In genomic region chr14:89399594-89400068, GRCh38 we compare ENCODE assay signal across 9 cellular contexts. TPM values are rescaled to one million over a fixed set of nuclear protein-coding genes. Genes with fewer than 3 reads are reported as not detected.
DNase-seq lines count a peak whose midpoint lies in the region; FAIRE-seq and TF ChIP-seq lines count a peak whose summit lies in the region.
"Had no signal": no experiment of that assay in that cellular context is flagged by ENCODE, and none has a peak within 500 bp of the region (broad histone marks: within the 10 kb centered on the region; RNA-seq: fewer than 3 reads in every experiment).

No MANE protein-coding gene starts in this region.

- H3K36me3 Mint-ChIP-seq in neural progenitor cell: peaks cover 11% of the 10 kb centered on the region

- dilution Hi-C loops in endothelial cell of umbilical vein (cut with MboI; ENCODE audit: extremely low pct_ligation_motif_present, low sequenced_read_pairs): no loop called here

- H3K9me3 ChIP-seq in endothelial cell of umbilical vein (replicated peaks; ENCODE audit: control insufficient read depth, insufficient read depth, low read length) (no peaks in the 10 kb centered on the region), neural progenitor cell (ENCODE audit: low read depth) (no peaks in the 10 kb centered on the region), tibial artery (no peaks in the 10 kb centered on the region), prostate gland (no peaks in the 10 kb centered on the region), osteoblast (ENCODE audit: low read depth, low read length) (no peaks in the 10 kb centered on the region)

- H3K9ac ChIP-seq in endothelial cell of umbilical vein (replicated peaks; ENCODE audit: extremely low read depth, insufficient read depth, low read length) (no peak overlapping the region), neural progenitor cell (no peak overlapping the region)

- H3K27me3 Mint-ChIP-seq in neural progenitor cell (ENCODE audit: insufficient read depth, low read depth): peaks cover 6% of the 10 kb centered on the region

- no peaks in the 10 kb centered on the region for H3K4me1 ChIP-seq in endothelial cell of umbilical vein (ENCODE audit: control insufficient read depth, extremely low read depth, insufficient read depth, low read length)
- peaks cover 14% of the 10 kb centered on the region for H3K4me1 ChIP-seq in neural progenitor cell
- H3K4me1 ChIP-seq in tibial artery: peaks cover 0 to 81% (median 30%) of the 10 kb centered on the region in 4 donors
- H3K4me1 ChIP-seq in prostate gland (replicated peaks): no peaks in the 10 kb centered on the region
- no peaks in the 10 kb centered on the region for H3K4me1 ChIP-seq in osteoblast (ENCODE audit: insufficient read depth, low read length)

- FAIRE-seq in endothelial cell of umbilical vein (lab: Jason Lieb, UNC): no peak

- H3K9me3 Mint-ChIP-seq in neural progenitor cell: no peaks in the 10 kb centered on the region

- H3K36me3 ChIP-seq in endothelial cell of umbilical vein (ENCODE audit: control insufficient read depth in 2 of 2, extremely low read depth in 1 of 2, insufficient read depth in 2 of 2, low read length in 2 of 2): no peaks in the 10 kb centered on the region
- H3K36me3 ChIP-seq in neural progenitor cell: no peaks in the 10 kb centered on the region
- H3K36me3 ChIP-seq in tibial artery: peaks cover 0 to 3% (median 0%) of the 10 kb centered on the region in 3 donors
- no peaks in the 10 kb centered on the region for H3K36me3 ChIP-seq in prostate gland
- no peaks in the 10 kb centered on the region for H3K36me3 ChIP-seq in osteoblast (ENCODE audit: insufficient read depth, low read length)

- no peaks in the 10 kb centered on the region for H3K9me1 ChIP-seq in endothelial cell of umbilical vein (replicated peaks; ENCODE audit: control insufficient read depth, extremely low read depth, insufficient read depth, low read length)

- peak overlapping the region; percentile 94 for H3K27ac Mint-ChIP-seq in neural progenitor cell

- CTCF ChIA-PET in endothelial cell of umbilical vein (lab: Charles Lee): no interaction called here

- no peak overlapping the region for H3K27ac ChIP-seq in endothelial cell of umbilical vein (ENCODE audit: insufficient read depth, low read depth, low read length)
- H3K27ac ChIP-seq in neural progenitor cell: no peak overlapping the region
- no peak overlapping the region for H3K27ac ChIP-seq in tibial artery
- H3K27ac ChIP-seq in prostate gland: no peak overlapping the region
- H3K27ac ChIP-seq in osteoblast (ENCODE audit: low read depth, low read length): no peak overlapping the region

- peaks cover 1% of the 10 kb centered on the region for H3K79me2 ChIP-seq in endothelial cell of umbilical vein (ENCODE audit: control insufficient read depth, insufficient read depth, low read length)
- H3K79me2 ChIP-seq in neural progenitor cell (ENCODE audit: low read depth): peaks cover 100% of the 10 kb centered on the region
- peaks cover 14% of the 10 kb centered on the region for H3K79me2 ChIP-seq in osteoblast (ENCODE audit: insufficient read depth, low read length)

- no peaks in the 10 kb centered on the region for H3F3A ChIP-seq in neural progenitor cell (ENCODE audit: low read depth)

- peak; percentile 25 for DNase-seq in Daoy (ENCODE audit: low read depth)
- peak; percentile 91 for DNase-seq in NCI-H510A treated with DMSO at 0.1 percent for 48 hours (lab: John Stamatoyannopoulos, UW)
- DNase-seq in endothelial cell of umbilical vein (ENCODE audit: low read depth, low spot score): peak; percentile 43
- DNase-seq in neural progenitor cell (ENCODE audit: low spot score): peak; percentile 56
- DNase-seq in tibial artery: no peak
- DNase-seq in prostate gland (ENCODE audit: low spot score): no peak
- no peak for DNase-seq in osteoblast (ENCODE audit: insufficient read length, low spot score, missing footprints)
- DNase-seq in stimulated activated CD4-positive, alpha-beta T cell treated with anti-CD3 and anti-CD28 coated beads, Interleukin-12 subunit alpha, Interleukin-12 subunit beta, amount 100 ng/mL, for 4 hours: no peak
- DNase-seq: T1000 had no signal

- H2AFZ ChIP-seq in endothelial cell of umbilical vein (ENCODE audit: low read depth, low read length) (no peak overlapping the region), neural progenitor cell (replicated peaks) (no peak overlapping the region), osteoblast (ENCODE audit: low read length) (no peak overlapping the region)

- peaks cover 64% of the 10 kb centered on the region for H3K4me1 Mint-ChIP-seq in neural progenitor cell

- TF ChIP-seq POLR2A in endothelial cell of umbilical vein (IDR thresholded peaks at IDR 0.05; ENCODE audit: low read depth, low read length) (no peak), prostate gland (IDR thresholded peaks at IDR 0.05) (no peak)

- POLR2A ChIA-PET in endothelial cell of umbilical vein (lab: Charles Lee): no interaction called here

- H4K20me1 ChIP-seq in endothelial cell of umbilical vein (replicated peaks; ENCODE audit: control insufficient read depth, extremely low read depth, insufficient read depth, low read length) (no peaks in the 10 kb centered on the region), neural progenitor cell (ENCODE audit: low read depth) (peaks cover 76% of the 10 kb centered on the region), osteoblast (ENCODE audit: insufficient read depth, low read length) (peaks cover 22% of the 10 kb centered on the region)

- H3K4me3 Mint-ChIP-seq in neural progenitor cell: peak overlapping the region; percentile 61

- H3K27me3 ChIP-seq in endothelial cell of umbilical vein (ENCODE audit: control insufficient read depth in 2 of 2, insufficient read depth in 2 of 2, low read length in 2 of 2) (no peaks in the 10 kb centered on the region), neural progenitor cell (no peaks in the 10 kb centered on the region), tibial artery (no peaks in the 10 kb centered on the region), prostate gland (replicated peaks; ENCODE audit: insufficient read depth) (no peaks in the 10 kb centered on the region), osteoblast (ENCODE audit: insufficient read depth, low read length) (no peaks in the 10 kb centered on the region)

- TF ChIP-seq CTCF in endothelial cell of umbilical vein (IDR thresholded peaks at IDR 0.05; ENCODE audit: extremely low read depth in 1 of 2, insufficient read depth in 1 of 2, low read depth in 1 of 2, low read length in 2 of 2): no peak
- no peak for TF ChIP-seq CTCF in neural progenitor cell (IDR thresholded peaks at IDR 0.05)
- no peak for TF ChIP-seq CTCF in tibial artery (IDR thresholded peaks at IDR 0.05)
- TF ChIP-seq CTCF in prostate gland (IDR thresholded peaks at IDR 0.05): no peak
- no peak for TF ChIP-seq CTCF in osteoblast (IDR thresholded peaks at IDR 0.05; ENCODE audit: extremely low read depth, low read depth, low read length)

- H3K4me2 ChIP-seq in endothelial cell of umbilical vein (ENCODE audit: insufficient read depth, low read length) (no peak overlapping the region), neural progenitor cell (no peak overlapping the region), osteoblast (ENCODE audit: insufficient read depth, low read length) (no peak overlapping the region)

- BruUV-seq in endothelial cell of umbilical vein (replicated peaks; lab: Mats Ljungman, UMichigan): no TSS peak

- intact Hi-C loops in endothelial cell of umbilical vein (cut with micrococcal nuclease): no loop called here
- intact Hi-C loops in tibial artery (cut with DNase I; ENCODE audit: low total_unique reads): no loop called here
- intact Hi-C loops in prostate gland (cut with DNase I): no loop called here

- H3K4me3 ChIP-seq in endothelial cell of umbilical vein (replicated peaks in 1 of 3; ENCODE audit: insufficient read depth in 1 of 3, low read depth in 1 of 3, low read length in 3 of 3): no peak overlapping the region
- no peak overlapping the region for H3K4me3 ChIP-seq in neural progenitor cell
- peak overlapping the region in 1 of 2 donors; percentile 5 for H3K4me3 ChIP-seq in tibial artery
- H3K4me3 ChIP-seq in prostate gland: no peak overlapping the region
- H3K4me3 ChIP-seq in osteoblast (ENCODE audit: insufficient read depth, low read length): no peak overlapping the region

- 27% methylated on average over 10 of the region's 10 CpGs for WGBS in prostate gland

TF ChIP-seq in endothelial cell of umbilical vein, 7 proteins besides CTCF, POLR2A, EP300 and RAD21:
- TF ChIP-seq MAX (IDR thresholded peaks at IDR 0.05; ENCODE audit: insufficient read depth, insufficient read length) (no peak), FOS (IDR thresholded peaks at IDR 0.05; ENCODE audit: borderline replicate concordance, insufficient read depth, low read length) (no peak), JUN (IDR thresholded peaks at IDR 0.05; ENCODE audit: borderline replicate concordance, insufficient read depth, insufficient read length, low read depth) (no peak), EZH2 (IDR thresholded peaks at IDR 0.05; ENCODE audit: borderline replicate concordance, low read depth, low read length, severe bottlenecking) (no peak), GATA2 (IDR thresholded peaks at IDR 0.05; ENCODE audit: insufficient read depth, insufficient read length, low read depth, low read length) (no peak), POLR2AphosphoS5 (IDR thresholded peaks at IDR 0.05; ENCODE audit: insufficient read depth, low read depth, low read length) (no peak), MYC (IDR thresholded peaks at IDR 0.05; ENCODE audit: low read depth, low read length) (no peak)

RNA-seq across cellular contexts. Expression of gene FOXN3, which starts 17.4 kb away (rescaled TPM):
- 17.7 and 34.4 TPM in 2 replicates for total RNA-seq in Daoy (2014; rRNA removed; shearing (Covaris generic))
- total RNA-seq in endothelial cell of umbilical vein (41.8 and 44.7 TPM in 2 replicates), neural progenitor cell (ENCODE audit: low replicate concordance) (38.5 and 39.5 TPM in 2 replicates), prostate gland (100 to 1,000 TPM in 1 of 2 donors, 10 to 100 TPM in 1; 53.9 to 141 TPM), osteoblast (44.5 and 49.9 TPM in 2 replicates)
- 16.7 and 16.9 TPM in 2 replicates for polyA plus RNA-seq in endothelial cell of umbilical vein
- 18.5 and 19.6 TPM in 2 replicates for polyA plus RNA-seq in endothelial cell of umbilical vein (2011; cell fraction: cytosol; rRNA removed)
- 19.9 and 23.8 TPM in 2 replicates for polyA plus RNA-seq in endothelial cell of umbilical vein (2011; cell fraction: nucleus; rRNA removed)
- 26.9 and 29.9 TPM in 2 replicates for polyA plus RNA-seq in endothelial cell of umbilical vein (2012)
- polyA minus RNA-seq in endothelial cell of umbilical vein: 67.6 and 73.4 TPM in 2 replicates
- polyA minus RNA-seq in endothelial cell of umbilical vein (2011; cell fraction: cytosol; rRNA and poly(A)+ RNA removed): 9.5 TPM
- 82.7 and 114 TPM in 2 replicates for polyA minus RNA-seq in endothelial cell of umbilical vein (2011; cell fraction: nucleus; rRNA and poly(A)+ RNA removed)

Comparison
In these comparisons a context has a peak if more than half of its experiments do, and no peak if none do; other contexts are left out.
1. DNase-seq: peak in Daoy (single experiment), NCI-H510A treated with DMSO at 0.1 percent for 48 hours (single experiment), endothelial cell of umbilical vein (single experiment) and neural progenitor cell (single experiment); none in tibial artery (0 of 2), prostate gland (single experiment), osteoblast (single experiment) and stimulated activated CD4-positive, alpha-beta T cell treated with anti-CD3 and anti-CD28 coated beads, Interleukin-12 subunit alpha, Interleukin-12 subunit beta, amount 100 ng/mL, for 4 hours (single experiment).